Comparison of ENCODE assay signal across 19 cellular contexts in the genomic region with DNA sequence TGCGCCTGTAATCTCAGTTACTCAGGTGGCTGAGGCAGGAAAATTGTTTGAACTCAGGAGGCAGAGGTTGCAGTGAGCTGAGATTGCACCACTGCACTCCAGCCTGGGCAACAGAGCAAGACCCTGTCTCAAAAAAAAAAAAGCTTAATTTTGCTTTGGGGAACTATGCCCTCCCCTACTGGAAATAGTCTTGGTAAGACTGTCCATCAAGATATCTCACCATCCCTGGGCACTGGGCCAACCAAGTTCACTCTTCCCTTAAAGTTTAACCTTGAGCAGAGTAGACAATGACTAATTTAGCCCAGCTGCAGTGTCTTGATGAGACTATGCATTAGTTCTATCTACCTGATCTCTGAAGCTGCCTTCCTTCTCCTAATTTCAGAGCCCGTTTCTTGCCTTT. TPM values are rescaled to one million over a fixed set of nuclear protein-coding genes. Genes with fewer than 3 reads are reported as not detected.
DNase-seq lines count a peak whose midpoint lies in the region; ATAC-seq and TF ChIP-seq lines count a peak whose summit lies in the region.
"Had no signal": no experiment of that assay in that cellular context is flagged by ENCODE, and none has a peak within 500 bp of the region (broad histone marks: within the 10 kb centered on the region; RNA-seq: fewer than 3 reads in every experiment).

No MANE protein-coding gene starts in this region.

- peaks cover 9% of the 10 kb centered on the region; the same call in 1 of the 2 replicates for H3F3A ChIP-seq in PC-9 (ENCODE audit: insufficient read depth, low read depth)

- no peaks in the 10 kb centered on the region for H3K27me3 Mint-ChIP-seq in activated CD8-positive, alpha-beta T cell treated with anti-CD3 and anti-CD28 coated beads for 36 hours
- no peaks in the 10 kb centered on the region for H3K27me3 Mint-ChIP-seq in activated CD8-positive, alpha-beta T cell treated with anti-CD3 and anti-CD28 coated beads, Interleukin-2, amount 10 ng/mL, durations not matched to agents 7 days and 5 days (ENCODE audit: low read depth)
- H3K27me3 Mint-ChIP-seq in activated naive CD8-positive, alpha-beta T cell treated with anti-CD3 and anti-CD28 coated beads, Interleukin-2, amount 10 ng/mL, durations not matched to agents 7 days and 5 days: no peaks in the 10 kb centered on the region
- H3K27me3 Mint-ChIP-seq in CD8-positive, alpha-beta memory T cell: no peaks in the 10 kb centered on the region
- H3K27me3 Mint-ChIP-seq in T-helper 2 cell treated with Interferon-gamma antibody and Interleukin-4, amounts not matched to agents 5 μg/mL and 100 μg/mL, for 36 hours (ENCODE audit: low read depth): no peaks in the 10 kb centered on the region
- H3K27me3 Mint-ChIP-seq: CD4-positive, alpha-beta T cell; T-cell had no signal

- peaks cover 14% of the 10 kb centered on the region; the same call in 1 of the 2 replicates for H3K79me2 ChIP-seq in PC-9 (ENCODE audit: low read depth)

- H3K4me2 ChIP-seq in PC-9: no peak overlapping the region

- H3K9me2 ChIP-seq in PC-9 (ENCODE audit: insufficient read depth): no peaks in the 10 kb centered on the region

- H3K36me3 ChIP-seq in CD8-positive, alpha-beta memory T cell (ENCODE audit: insufficient read depth, low read length): no peaks in the 10 kb centered on the region
- 0 out of 2 replicates have a peak, but pooled peaks cover 7% of the 10 kb centered on the region for H3K36me3 ChIP-seq in PC-9 (ENCODE audit: low read depth)

- no peaks in the 10 kb centered on the region for H3K27me3 ChIP-seq in CD8-positive, alpha-beta memory T cell (ENCODE audit: insufficient read depth, low read length, poor library complexity, severe bottlenecking)
- H3K27me3 ChIP-seq in PC-9 (ENCODE audit: insufficient read depth, low read depth): no peaks in the 10 kb centered on the region
- H3K27me3 ChIP-seq: foreskin keratinocyte, tibial nerve had no signal

- no peak overlapping the region for H3K4me3 ChIP-seq in CD8-positive, alpha-beta memory T cell (ENCODE audit: low read length)
- H3K4me3 ChIP-seq in PC-9: no peak overlapping the region
- H3K4me3 ChIP-seq: tibial nerve had no signal

- CTCF ChIA-PET in activated CD8-positive, alpha-beta T cell treated with anti-CD3 and anti-CD28 coated beads for 36 hours (lab: Charles Lee): interaction anchor here (0.6 kb wide), 1 partner anchor 241 kb away, joined by 3 read pairs; no protein-coding TSS in a partner anchor
- CTCF ChIA-PET in activated CD8-positive, alpha-beta T cell treated with anti-CD3 and anti-CD28 coated beads, Interleukin-2, amount 10 ng/mL, durations not matched to agents 7 days and 5 days (lab: Charles Lee): interaction anchor here (0.9 kb wide), 1 partner anchor 16 kb away, joined by 3 read pairs; no protein-coding TSS in a partner anchor
- CTCF ChIA-PET in CD8-positive, alpha-beta memory T cell (lab: Charles Lee): no interaction called here
- CTCF ChIA-PET in PC-9 (lab: Charles Lee): no interaction called here

- peaks cover 20% of the 10 kb centered on the region for H3K4me1 ChIP-seq in CD8-positive, alpha-beta memory T cell (ENCODE audit: insufficient read depth, low read length)
- H3K4me1 ChIP-seq in PC-9 (replicated peaks; ENCODE audit: insufficient read depth): peaks cover 16% of the 10 kb centered on the region
- H3K4me1 ChIP-seq: foreskin keratinocyte had no signal

- peaks cover 50% of the 10 kb centered on the region for H3K36me3 Mint-ChIP-seq in activated CD8-positive, alpha-beta T cell treated with anti-CD3 and anti-CD28 coated beads for 36 hours (ENCODE audit: low read depth)
- H3K36me3 Mint-ChIP-seq in activated CD8-positive, alpha-beta T cell treated with anti-CD3 and anti-CD28 coated beads, Interleukin-2, amount 10 ng/mL, durations not matched to agents 7 days and 5 days (ENCODE audit: low read depth): peaks cover 50% of the 10 kb centered on the region
- H3K36me3 Mint-ChIP-seq in activated naive CD8-positive, alpha-beta T cell treated with anti-CD3 and anti-CD28 coated beads, Interleukin-2, amount 10 ng/mL, durations not matched to agents 7 days and 5 days: peaks cover 44% of the 10 kb centered on the region
- H3K36me3 Mint-ChIP-seq in CD8-positive, alpha-beta memory T cell: peaks cover 5 to 38% (median 15%) of the 10 kb centered on the region in 3 donors
- peaks cover 39% of the 10 kb centered on the region for H3K36me3 Mint-ChIP-seq in T-helper 2 cell treated with Interferon-gamma antibody and Interleukin-4, amounts not matched to agents 5 μg/mL and 100 μg/mL, for 36 hours (ENCODE audit: low read depth)

- DNase-seq in activated CD8-positive, alpha-beta T cell treated with anti-CD3 and anti-CD28 coated beads for 36 hours: peak; percentile 56
- no peak for DNase-seq in activated CD8-positive, alpha-beta T cell treated with anti-CD3 and anti-CD28 coated beads, Interleukin-2, amount 10 ng/mL, durations not matched to agents 7 days and 5 days
- DNase-seq in M059J (ENCODE audit: low read depth): peak; percentile 57
- no peak for DNase-seq in activated naive CD8-positive, alpha-beta T cell treated with anti-CD3 and anti-CD28 coated beads, Interleukin-2, amount 10 ng/mL, durations not matched to agents 7 days and 5 days
- DNase-seq in mucosa of gallbladder (ENCODE audit: low spot score): peak; percentile 76
- no peak for DNase-seq in CD8-positive, alpha-beta memory T cell
- no peak for DNase-seq in PC-9
- DNase-seq in T-helper 2 cell treated with Interferon-gamma antibody and Interleukin-4, amounts not matched to agents 5 μg/mL and 100 μg/mL, for 36 hours (ENCODE audit: low spot score): no peak
- DNase-seq: CD4-positive, alpha-beta T cell; foreskin keratinocyte; left cardiac atrium; NCI-H187; NCI-H510A; T-cell had no signal

- no peaks in the 10 kb centered on the region for H3K9me3 ChIP-seq in CD8-positive, alpha-beta memory T cell (ENCODE audit: low read length)
- H3K9me3 ChIP-seq in PC-9 (ENCODE audit: insufficient read depth, low read depth): no peaks in the 10 kb centered on the region

- BruUV-seq in PC-9 (replicated peaks; lab: Mats Ljungman, UMichigan): no TSS peak

- H4K20me1 ChIP-seq in PC-9 (ENCODE audit: insufficient read depth): no peaks in the 10 kb centered on the region; the same call in 1 of the 2 replicates

- peak overlapping the region; percentile 96 for H3K27ac Mint-ChIP-seq in activated CD8-positive, alpha-beta T cell treated with anti-CD3 and anti-CD28 coated beads for 36 hours
- no peak overlapping the region for H3K27ac Mint-ChIP-seq in activated CD8-positive, alpha-beta T cell treated with anti-CD3 and anti-CD28 coated beads, Interleukin-2, amount 10 ng/mL, durations not matched to agents 7 days and 5 days
- peak overlapping the region; percentile 9 for H3K27ac Mint-ChIP-seq in activated naive CD8-positive, alpha-beta T cell treated with anti-CD3 and anti-CD28 coated beads, Interleukin-2, amount 10 ng/mL, durations not matched to agents 7 days and 5 days
- peak overlapping the region in 2 of 8 donors; percentile 23 to 90 for H3K27ac Mint-ChIP-seq in CD8-positive, alpha-beta memory T cell
- H3K27ac Mint-ChIP-seq in T-helper 2 cell treated with Interferon-gamma antibody and Interleukin-4, amounts not matched to agents 5 μg/mL and 100 μg/mL, for 36 hours: no peak overlapping the region
- H3K27ac Mint-ChIP-seq: stimulated activated effector memory CD8-positive, alpha-beta T cell treated with anti-CD3 and anti-CD28 coated beads, Interleukin-12 subunit alpha, Interleukin-12 subunit beta, amount 100 ng/mL, for 72 hours; WTC11 had no signal

- H2AFZ ChIP-seq in PC-9: no peak overlapping the region

- intact Hi-C loops in activated CD8-positive, alpha-beta T cell treated with anti-CD3 and anti-CD28 coated beads for 36 hours (cut with micrococcal nuclease): loop anchor here (5.0 kb wide), 1 partner anchor 36 kb away; no protein-coding TSS in a partner anchor
- intact Hi-C loops in PC-9 (cut with micrococcal nuclease; ENCODE audit: unreplicated experiment): no loop called here

- peaks cover 68% of the 10 kb centered on the region for H3K4me1 Mint-ChIP-seq in activated CD8-positive, alpha-beta T cell treated with anti-CD3 and anti-CD28 coated beads for 36 hours (ENCODE audit: low read depth)
- peaks cover 62% of the 10 kb centered on the region for H3K4me1 Mint-ChIP-seq in activated CD8-positive, alpha-beta T cell treated with anti-CD3 and anti-CD28 coated beads, Interleukin-2, amount 10 ng/mL, durations not matched to agents 7 days and 5 days (ENCODE audit: low read depth)
- peaks cover 43% of the 10 kb centered on the region for H3K4me1 Mint-ChIP-seq in activated naive CD8-positive, alpha-beta T cell treated with anti-CD3 and anti-CD28 coated beads, Interleukin-2, amount 10 ng/mL, durations not matched to agents 7 days and 5 days
- peaks cover 46 to 72% (median 64%) of the 10 kb centered on the region in 3 donors for H3K4me1 Mint-ChIP-seq in CD8-positive, alpha-beta memory T cell
- H3K4me1 Mint-ChIP-seq in T-helper 2 cell treated with Interferon-gamma antibody and Interleukin-4, amounts not matched to agents 5 μg/mL and 100 μg/mL, for 36 hours (ENCODE audit: low read depth): peaks cover 44% of the 10 kb centered on the region
- H3K4me1 Mint-ChIP-seq: WTC11 had no signal

- ATAC-seq in activated CD8-positive, alpha-beta T cell treated with anti-CD3 and anti-CD28 coated beads for 36 hours: no peak
- ATAC-seq in activated CD8-positive, alpha-beta T cell treated with anti-CD3 and anti-CD28 coated beads, Interleukin-2, amount 10 ng/mL, durations not matched to agents 7 days and 5 days: no peak
- no peak for ATAC-seq in activated naive CD8-positive, alpha-beta T cell treated with anti-CD3 and anti-CD28 coated beads, Interleukin-2, amount 10 ng/mL, durations not matched to agents 7 days and 5 days (ENCODE audit: low read depth)
- ATAC-seq: foreskin keratinocyte; Right ventricle myocardium inferior; stimulated activated effector memory CD8-positive, alpha-beta T cell treated with anti-CD3 and anti-CD28 coated beads, Interleukin-12 subunit alpha, Interleukin-12 subunit beta, amount 100 ng/mL, for 72 hours; T-cell; WTC11 had no signal

- POLR2A ChIA-PET in activated CD8-positive, alpha-beta T cell treated with anti-CD3 and anti-CD28 coated beads for 36 hours (lab: Charles Lee): interaction anchor here (0.5 kb wide), 1 partner anchor 8 kb away, joined by 3 read pairs; no protein-coding TSS in a partner anchor
- POLR2A ChIA-PET in activated CD8-positive, alpha-beta T cell treated with anti-CD3 and anti-CD28 coated beads, Interleukin-2, amount 10 ng/mL, durations not matched to agents 7 days and 5 days (lab: Charles Lee): no interaction called here
- POLR2A ChIA-PET in activated naive CD8-positive, alpha-beta T cell treated with anti-CD3 and anti-CD28 coated beads, Interleukin-2, amount 10 ng/mL, durations not matched to agents 7 days and 5 days (lab: Charles Lee): interaction anchor here (0.5 to 1.0 kb wide), 2 partner anchors 18 to 162 kb away, joined by 4 to 9 read pairs; no protein-coding TSS in a partner anchor
- POLR2A ChIA-PET in CD8-positive, alpha-beta memory T cell (lab: Charles Lee): no interaction called here
- POLR2A ChIA-PET in PC-9 (lab: Charles Lee; ENCODE audit: unreplicated experiment): no interaction called here

- peaks cover 11% of the 10 kb centered on the region for H3K9me3 Mint-ChIP-seq in activated CD8-positive, alpha-beta T cell treated with anti-CD3 and anti-CD28 coated beads for 36 hours
- peaks cover 12% of the 10 kb centered on the region for H3K9me3 Mint-ChIP-seq in activated CD8-positive, alpha-beta T cell treated with anti-CD3 and anti-CD28 coated beads, Interleukin-2, amount 10 ng/mL, durations not matched to agents 7 days and 5 days (ENCODE audit: insufficient read depth)
- peaks cover 2% of the 10 kb centered on the region for H3K9me3 Mint-ChIP-seq in activated naive CD8-positive, alpha-beta T cell treated with anti-CD3 and anti-CD28 coated beads, Interleukin-2, amount 10 ng/mL, durations not matched to agents 7 days and 5 days
- H3K9me3 Mint-ChIP-seq in CD8-positive, alpha-beta memory T cell: peaks cover 0 to 4% (median 0%) of the 10 kb centered on the region in 5 donors
- H3K9me3 Mint-ChIP-seq in T-helper 2 cell treated with Interferon-gamma antibody and Interleukin-4, amounts not matched to agents 5 μg/mL and 100 μg/mL, for 36 hours: peaks cover 12% of the 10 kb centered on the region

- no peak overlapping the region for H3K27ac ChIP-seq in CD8-positive, alpha-beta memory T cell (ENCODE audit: low read depth, low read length)
- no peak overlapping the region for H3K27ac ChIP-seq in PC-9
- H3K27ac ChIP-seq: foreskin keratinocyte, tibial nerve had no signal

- TF ChIP-seq CTCF in activated CD8-positive, alpha-beta T cell treated with anti-CD3 and anti-CD28 coated beads for 36 hours (IDR thresholded peaks at IDR 0.05): no peak
- no peak for TF ChIP-seq CTCF in PC-9 (conservative IDR thresholded peaks at IDR 0.05)

- H3K4me3 Mint-ChIP-seq in activated CD8-positive, alpha-beta T cell treated with anti-CD3 and anti-CD28 coated beads for 36 hours: no peak overlapping the region
- H3K4me3 Mint-ChIP-seq in activated CD8-positive, alpha-beta T cell treated with anti-CD3 and anti-CD28 coated beads, Interleukin-2, amount 10 ng/mL, durations not matched to agents 7 days and 5 days: no peak overlapping the region
- H3K4me3 Mint-ChIP-seq in activated naive CD8-positive, alpha-beta T cell treated with anti-CD3 and anti-CD28 coated beads, Interleukin-2, amount 10 ng/mL, durations not matched to agents 7 days and 5 days: no peak overlapping the region
- no peak overlapping the region for H3K4me3 Mint-ChIP-seq in CD8-positive, alpha-beta memory T cell
- no peak overlapping the region for H3K4me3 Mint-ChIP-seq in T-helper 2 cell treated with Interferon-gamma antibody and Interleukin-4, amounts not matched to agents 5 μg/mL and 100 μg/mL, for 36 hours
- H3K4me3 Mint-ChIP-seq: CD4-positive, alpha-beta T cell; neural crest cell; T-cell; WTC11 had no signal

RNA-seq across cellular contexts. Expression of gene ASXL2, which starts 44.7 kb away (rescaled TPM):
- 10 to 100 TPM; 42.5 to 42.8 TPM for total RNA-seq in activated CD8-positive, alpha-beta T cell treated with anti-CD3 and anti-CD28 coated beads for 36 hours
- total RNA-seq in activated CD8-positive, alpha-beta T cell treated with anti-CD3 and anti-CD28 coated beads, Interleukin-2, amount 10 ng/mL, durations not matched to agents 7 days and 5 days: 10 to 100 TPM; 44.0 to 45.0 TPM
- 4.7 and 8.0 TPM in 2 replicates for total RNA-seq in M059J (2014; rRNA removed; shearing (Covaris generic))
- 10 to 100 TPM; 47.9 to 58.5 TPM for total RNA-seq in activated naive CD8-positive, alpha-beta T cell treated with anti-CD3 and anti-CD28 coated beads, Interleukin-2, amount 10 ng/mL, durations not matched to agents 7 days and 5 days
- total RNA-seq in mucosa of gallbladder: 37.5 TPM
- 10 to 100 TPM; 67.5 to 72.7 TPM for total RNA-seq in CD8-positive, alpha-beta memory T cell
- 10.9 TPM for polyA plus RNA-seq in CD8-positive, alpha-beta memory T cell
- total RNA-seq in PC-9 (2021): 19.2 and 34.5 TPM in 2 replicates

Comparison
In these comparisons a context has a peak if more than half of its experiments do, and no peak if none do; other contexts are left out.
1. DNase-seq: peak in activated CD8-positive, alpha-beta T cell treated with anti-CD3 and anti-CD28 coated beads for 36 hours (single experiment), M059J (single experiment) and mucosa of gallbladder (single experiment); none in activated CD8-positive, alpha-beta T cell treated with anti-CD3 and anti-CD28 coated beads, Interleukin-2, amount 10 ng/mL, durations not matched to agents 7 days and 5 days (single experiment), activated naive CD8-positive, alpha-beta T cell treated with anti-CD3 and anti-CD28 coated beads, Interleukin-2, amount 10 ng/mL, durations not matched to agents 7 days and 5 days (single experiment), CD8-positive, alpha-beta memory T cell (0 of 5), PC-9 (0 of 2) and T-helper 2 cell treated with Interferon-gamma antibody and Interleukin-4, amounts not matched to agents 5 μg/mL and 100 μg/mL, for 36 hours (single experiment).
2. H3K27ac Mint-ChIP-seq: peak in activated CD8-positive, alpha-beta T cell treated with anti-CD3 and anti-CD28 coated beads for 36 hours (single experiment) and activated naive CD8-positive, alpha-beta T cell treated with anti-CD3 and anti-CD28 coated beads, Interleukin-2, amount 10 ng/mL, durations not matched to agents 7 days and 5 days (single experiment); none in activated CD8-positive, alpha-beta T cell treated with anti-CD3 and anti-CD28 coated beads, Interleukin-2, amount 10 ng/mL, durations not matched to agents 7 days and 5 days (single experiment) and T-helper 2 cell treated with Interferon-gamma antibody and Interleukin-4, amounts not matched to agents 5 μg/mL and 100 μg/mL, for 36 hours (single experiment).
3. POLR2A ChIA-PET loops: an anchor here in activated CD8-positive, alpha-beta T cell treated with anti-CD3 and anti-CD28 coated beads for 36 hours (0.5 kb wide) and activated naive CD8-positive, alpha-beta T cell treated with anti-CD3 and anti-CD28 coated beads, Interleukin-2, amount 10 ng/mL, durations not matched to agents 7 days and 5 days (0.5 to 1.0 kb wide); none called in activated CD8-positive, alpha-beta T cell treated with anti-CD3 and anti-CD28 coated beads, Interleukin-2, amount 10 ng/mL, durations not matched to agents 7 days and 5 days, CD8-positive, alpha-beta memory T cell and PC-9.
4. CTCF ChIA-PET loops: an anchor here in activated CD8-positive, alpha-beta T cell treated with anti-CD3 and anti-CD28 coated beads for 36 hours (0.6 kb wide) and activated CD8-positive, alpha-beta T cell treated with anti-CD3 and anti-CD28 coated beads, Interleukin-2, amount 10 ng/mL, durations not matched to agents 7 days and 5 days (0.9 kb wide); none called in CD8-positive, alpha-beta memory T cell and PC-9.